Comparison of ENCODE assay signal across 8 cellular contexts in the genomic region with DNA sequence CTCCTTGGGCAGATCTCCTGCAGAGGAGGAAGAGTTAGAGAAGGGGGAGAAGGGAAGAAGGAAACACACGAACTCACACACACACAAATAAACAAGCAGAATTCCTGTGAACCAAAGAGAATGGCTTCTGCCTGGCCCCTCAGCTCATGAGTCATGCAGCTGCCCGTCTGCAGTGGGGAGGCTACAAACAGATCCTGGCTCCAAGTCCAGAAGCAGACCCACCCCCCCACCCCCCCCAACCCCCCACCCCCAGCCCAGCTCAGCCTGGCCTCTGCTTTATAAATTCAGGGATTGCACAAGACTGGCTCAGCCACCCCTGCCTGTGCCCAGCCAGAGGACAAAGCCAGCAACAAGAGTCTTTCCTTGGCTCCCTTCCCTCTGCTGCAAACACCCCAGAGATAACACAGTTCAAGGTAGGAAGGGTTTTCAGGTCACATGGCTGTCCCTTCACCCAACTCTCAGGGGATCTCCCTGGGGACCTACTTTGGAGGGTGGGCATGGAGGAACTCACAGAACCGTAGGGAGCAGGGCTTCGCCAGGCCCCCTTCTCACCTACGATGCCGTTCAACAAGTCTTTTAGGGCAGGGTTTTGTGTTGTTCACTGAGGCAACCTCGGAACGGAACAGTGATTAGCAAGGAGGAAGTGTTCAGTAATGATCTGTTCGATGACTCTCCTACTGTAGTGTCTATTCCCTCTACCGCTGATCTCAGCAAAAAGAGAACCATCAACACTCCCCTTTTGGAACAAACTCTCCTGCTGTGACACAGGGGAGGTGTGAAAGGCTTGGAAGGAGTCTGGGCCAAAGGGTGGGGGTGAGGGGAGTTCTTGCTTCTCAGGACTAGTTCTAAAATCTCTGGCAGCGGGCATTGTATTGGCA. TPM values are rescaled to one million over a fixed set of nuclear protein-coding genes. Genes with fewer than 3 reads are reported as not detected.
DNase-seq lines count a peak whose midpoint lies in the region; ATAC-seq and TF ChIP-seq lines count a peak whose summit lies in the region.

No MANE protein-coding gene starts in this region.

- H3K36me3 ChIP-seq in DOHH2 (ENCODE audit: control insufficient read depth, low read length) = no peaks in the 10 kb centered on the region

- H4K20me1 ChIP-seq in DOHH2 (ENCODE audit: control insufficient read depth, insufficient read depth, low read depth, low read length) = no peaks in the 10 kb centered on the region

- H3K27me3 ChIP-seq in DOHH2 (ENCODE audit: control insufficient read depth, low read length) (peaks cover 13% of the 10 kb centered on the region; the same call in 1 of the 2 replicates), dorsolateral prefrontal cortex (no peaks in the 10 kb centered on the region)

- H3K9me2 ChIP-seq in DOHH2 (replicated peaks; ENCODE audit: control insufficient read depth, low read length) = no peaks in the 10 kb centered on the region

- no peaks in the 10 kb centered on the region for H3K79me2 ChIP-seq in DOHH2 (ENCODE audit: control insufficient read depth, low read length)

- TF ChIP-seq CTCF in DOHH2 (IDR thresholded peaks at IDR 0.05; ENCODE audit: low read depth, low read length, poor library complexity, severe bottlenecking) = no peak
- no peak for TF ChIP-seq CTCF in dorsolateral prefrontal cortex (IDR thresholded peaks at IDR 0.05 in 54 of 56, conservative IDR thresholded peaks at IDR 0.05 in 2 of 56; ENCODE audit: low read depth in 1 of 56, partially characterized antibody in 56 of 56)

- H3K9me3 ChIP-seq in DOHH2 (ENCODE audit: control insufficient read depth, insufficient read depth, low read length) = no peaks in the 10 kb centered on the region

- H3K4me3 ChIP-seq in DOHH2 (ENCODE audit: low read length) (no peak overlapping the region), dorsolateral prefrontal cortex (no peak overlapping the region)

- H3K27ac ChIP-seq in DOHH2 (ENCODE audit: low read depth, low read length) (no peak overlapping the region), dorsolateral prefrontal cortex (peak overlapping the region in 53 of 59 donors; percentile 7 to 87 (median 73))

- DNase-seq in NCI-H226 (peak; percentile 63), dorsolateral prefrontal cortex (peak in 1 of 10 donors; percentile 35), myocyte (ENCODE audit: low read depth) (peak; percentile 68), NCI-H69 (lab: John Stamatoyannopoulos, UW) (no peak), NCI-H526 treated with DMSO at 0.1 percent for 48 hours (lab: John Stamatoyannopoulos, UW) (no peak), NCI-H2227 (lab: John Stamatoyannopoulos, UW; ENCODE audit: unreplicated experiment) (no peak)

- H3K4me1 ChIP-seq in DOHH2 (ENCODE audit: control insufficient read depth, low read length) = peaks cover 11% of the 10 kb centered on the region

- ATAC-seq in HG03520 (IDR thresholded peaks at IDR 0.05; ENCODE audit: unreplicated experiment) = no peak

- no peaks in the 10 kb centered on the region for H3F3A ChIP-seq in DOHH2 (ENCODE audit: control insufficient read depth, insufficient read depth)

- intact Hi-C loops in dorsolateral prefrontal cortex (cut with DNase I) = no loop called here

- peak overlapping the region; percentile 28 for H3K4me2 ChIP-seq in DOHH2 (ENCODE audit: low read length)

RNA-seq across cellular contexts. Expression of gene RPL27A, which starts 35.5 kb away (rescaled TPM):
- total RNA-seq in dorsolateral prefrontal cortex (100 to 1,000 TPM; 155 to 321 (median 208) TPM), myocyte (403 and 405 TPM in 2 replicates)
- polyA plus RNA-seq in myocyte (2012) = 1,608 TPM

RNA-seq across cellular contexts. Expression of gene TRIM66, which starts 35.6 kb away (rescaled TPM):
- total RNA-seq in dorsolateral prefrontal cortex (10 to 100 TPM in 119 of 120 experiments, 1 to 10 TPM in 1; 9.2 to 31.7 (median 18.5) TPM), myocyte (3.7 and 4.9 TPM in 2 replicates)
- 5.7 TPM for polyA plus RNA-seq in myocyte (2012)

Comparison
In these comparisons a context has a peak if more than half of its experiments do, and no peak if none do; other contexts are left out.
1. DNase-seq: peak in NCI-H226 (single experiment) and myocyte (single experiment); none in NCI-H69 (single experiment), NCI-H526 treated with DMSO at 0.1 percent for 48 hours (single experiment) and NCI-H2227 (single experiment).